In genomic region chr21:45257673-45258341, GRCh38 we compare ENCODE assay signal across 19 cellular contexts. TPM values are rescaled to one million over a fixed set of nuclear protein-coding genes. Genes with fewer than 3 reads are reported as not detected.
DNase-seq lines count a peak whose midpoint lies in the region; ATAC-seq, FAIRE-seq and TF ChIP-seq lines count a peak whose summit lies in the region.
"Had no signal": no experiment of that assay in that cellular context is flagged by ENCODE, and none has a peak within 500 bp of the region (broad histone marks: within the 10 kb centered on the region; RNA-seq: fewer than 3 reads in every experiment).

No MANE protein-coding gene starts in this region.

- no peak for FAIRE-seq in H1 (lab: Jason Lieb, UNC)
- FAIRE-seq: pancreas had no signal

- no peak overlapping the region for H3K56ac ChIP-seq in H1 (replicated peaks; ENCODE audit: insufficient read length, low read depth, low read length)

- H3F3A ChIP-seq in GM23338 (replicated peaks; ENCODE audit: low read depth) (no peaks in the 10 kb centered on the region), neural progenitor cell (ENCODE audit: low read depth) (peaks cover 10% of the 10 kb centered on the region)

- H2BK120ac ChIP-seq in H1 (replicated peaks; ENCODE audit: low read depth, low read length) = no peak overlapping the region

- H3K23me2 ChIP-seq in H1 (ENCODE audit: low read depth, low read length) = no peaks in the 10 kb centered on the region

- CTCF ChIA-PET in H1 (lab: Charles Lee; ENCODE audit: partially characterized antibody) = interaction anchor here (0.6 to 5.9 kb wide), 11 partner anchors 9 to 264 kb away, joined by 3 to 37 read pairs (median 4); no protein-coding TSS in a partner anchor
- CTCF ChIA-PET in activated naive CD4-positive, alpha-beta T cell treated with anti-CD3 and anti-CD28 coated beads for 36 hours (lab: Charles Lee) = no interaction called here

- H3K14ac ChIP-seq in H1 (ENCODE audit: insufficient read length) = no peak overlapping the region

- H3K9me3 Mint-ChIP-seq in GM23338 = no peaks in the 10 kb centered on the region
- no peaks in the 10 kb centered on the region for H3K9me3 Mint-ChIP-seq in neural progenitor cell
- H3K9me3 Mint-ChIP-seq in activated naive CD4-positive, alpha-beta T cell treated with anti-CD3 and anti-CD28 coated beads for 36 hours = no peaks in the 10 kb centered on the region
- H3K9me3 Mint-ChIP-seq: activated CD8-positive, alpha-beta T cell treated with anti-CD3 and anti-CD28 coated beads for 36 hours; activated naive CD8-positive, alpha-beta T cell treated with anti-CD3 and anti-CD28 coated beads, Interleukin-2, amount 50 U/mL, for 24 hours; dendritic cell treated with granulocyte-macrophage colony-stimulating factor and Interleukin-4, amounts not matched to agents 40 ng/mL and 50 ng/mL, for 4 days had no signal

- H3K79me2 ChIP-seq in GM23338 (replicated peaks; ENCODE audit: insufficient read depth) (no peaks in the 10 kb centered on the region), H1 (ENCODE audit: control insufficient read depth in 1 of 2, insufficient read depth in 2 of 2, low read length in 2 of 2) (no peaks in the 10 kb centered on the region), neural progenitor cell (ENCODE audit: low read depth) (no peaks in the 10 kb centered on the region)

- no peaks in the 10 kb centered on the region for H3K27me3 ChIP-seq in BLaER1
- no peaks in the 10 kb centered on the region for H3K27me3 ChIP-seq in GM23338 (ENCODE audit: insufficient read depth)
- no peaks in the 10 kb centered on the region for H3K27me3 ChIP-seq in H1 (replicated peaks in 1 of 4; ENCODE audit: control insufficient read depth in 3 of 4, extremely low read depth in 1 of 4, insufficient read depth in 3 of 4, low read length in 3 of 4)
- no peaks in the 10 kb centered on the region for H3K27me3 ChIP-seq in neural progenitor cell

- no peaks in the 10 kb centered on the region for H4K20me1 ChIP-seq in BLaER1
- no peaks in the 10 kb centered on the region; the same call in none of the 2 replicates for H4K20me1 ChIP-seq in GM23338 (replicated peaks; ENCODE audit: insufficient read depth)
- H4K20me1 ChIP-seq in H1 (replicated peaks in 1 of 2; ENCODE audit: control insufficient read depth in 1 of 2, insufficient read depth in 2 of 2, low read length in 2 of 2) = no peaks in the 10 kb centered on the region
- H4K20me1 ChIP-seq in neural progenitor cell (ENCODE audit: low read depth) = no peaks in the 10 kb centered on the region

- POLR2A ChIA-PET in H1 (lab: Charles Lee; ENCODE audit: partially characterized antibody) = interaction anchor here (0.9 to 2.2 kb wide), 2 partner anchors 11 to 30 kb away, joined by 4 to 5 read pairs; partner anchors contain the start of gene POFUT2

- no peak overlapping the region for H2BK5ac ChIP-seq in H1 (ENCODE audit: low read depth, low read length)

- no peak overlapping the region for H2AK5ac ChIP-seq in H1 (ENCODE audit: low read depth, low read length)

- no peak overlapping the region for H2BK20ac ChIP-seq in H1 (ENCODE audit: low read length)

- no peaks in the 10 kb centered on the region for H3K9me2 ChIP-seq in GM23338 (ENCODE audit: insufficient read depth)

- H3K9ac ChIP-seq in BLaER1 (no peak overlapping the region), H1 (replicated peaks in 1 of 4; ENCODE audit: extremely low read depth in 1 of 4, low read depth in 3 of 4, low read length in 3 of 4) (no peak overlapping the region), neural progenitor cell (no peak overlapping the region)

- H3K23ac ChIP-seq in H1 (ENCODE audit: insufficient read length) = no peak overlapping the region

- no peak overlapping the region for H3K4ac ChIP-seq in H1 (replicated peaks; ENCODE audit: insufficient read length, low read depth, low read length)

- H3K4me2 ChIP-seq in BLaER1 (peak overlapping the region; percentile 74), GM23338 (no peak overlapping the region), H1 (ENCODE audit: insufficient read depth in 1 of 2, low read depth in 2 of 2, low read length in 2 of 2) (no peak overlapping the region), neural progenitor cell (no peak overlapping the region)

- TF ChIP-seq CTCF in GM23338 (conservative IDR thresholded peaks at IDR 0.05; ENCODE audit: low read depth in 2 of 2) (no peak), H1 (IDR thresholded peaks at IDR 0.05; ENCODE audit: control extremely low read depth in 1 of 3, insufficient read depth in 1 of 3, low read depth in 1 of 3, low read length in 3 of 3) (no peak), neural progenitor cell (IDR thresholded peaks at IDR 0.05) (no peak)

- peak; percentile 53 for ATAC-seq in GM23338
- ATAC-seq in HG03432 (IDR thresholded peaks at IDR 0.05; ENCODE audit: unreplicated experiment) = no peak
- ATAC-seq: activated naive CD8-positive, alpha-beta T cell treated with anti-CD3 and anti-CD28 coated beads, Interleukin-2, amount 50 U/mL, for 24 hours; gastroesophageal sphincter; Panc1 had no signal

- H3K27me3 Mint-ChIP-seq in GM23338 (ENCODE audit: insufficient read depth, low read depth, poor library complexity) = peaks cover 7% of the 10 kb centered on the region
- peaks cover 2% of the 10 kb centered on the region for H3K27me3 Mint-ChIP-seq in neural progenitor cell (ENCODE audit: insufficient read depth, low read depth)
- peaks cover 9% of the 10 kb centered on the region for H3K27me3 Mint-ChIP-seq in activated naive CD4-positive, alpha-beta T cell treated with anti-CD3 and anti-CD28 coated beads for 36 hours (ENCODE audit: low read depth)

- intact Hi-C loops in activated naive CD4-positive, alpha-beta T cell treated with anti-CD3 and anti-CD28 coated beads for 36 hours (cut with micrococcal nuclease) = no loop called here

- H2BK12ac ChIP-seq in H1 (ENCODE audit: low read depth, low read length) = no peak overlapping the region

- H3K36me3 ChIP-seq in BLaER1 (no peaks in the 10 kb centered on the region), GM23338 (ENCODE audit: insufficient read depth) (no peaks in the 10 kb centered on the region), H1 (ENCODE audit: control insufficient read depth in 2 of 4, insufficient read depth in 4 of 4, low read length in 3 of 4) (peaks cover 0 to 3% (median 0%) of the 10 kb centered on the region in 4 experiments; a peak in 1 of 8 replicates), neural progenitor cell (no peaks in the 10 kb centered on the region)
- H3K36me3 ChIP-seq: brain microvascular endothelial cell, pancreas had no signal

- no peak for TF ChIP-seq RAD21 in H1 (IDR thresholded peaks at IDR 0.05 in 1 of 2, conservative IDR thresholded peaks at IDR 0.05 in 1 of 2; ENCODE audit: low read depth in 2 of 2, low read length in 2 of 2)

- H3K79me1 ChIP-seq in H1 (ENCODE audit: low read depth, low read length) = no peaks in the 10 kb centered on the region; the same call in 1 of the 2 replicates

- TF ChIP-seq POLR2A in H1 (IDR thresholded peaks at IDR 0.05; ENCODE audit: control extremely low read depth in 1 of 2, low read depth in 2 of 2, low read length in 2 of 2) = no peak

- TF ChIP-seq EP300 in H1 (IDR thresholded peaks at IDR 0.05; ENCODE audit: borderline replicate concordance in 1 of 2, low read depth in 2 of 2, low read length in 2 of 2) = no peak

- H3K27ac ChIP-seq in BLaER1 (no peak overlapping the region), GM23338 (ENCODE audit: low read depth) (no peak overlapping the region), H1 (ENCODE audit: low read depth, low read length) (no peak overlapping the region), neural progenitor cell (no peak overlapping the region)
- H3K27ac ChIP-seq: brain microvascular endothelial cell, gastroesophageal sphincter, left ventricle myocardium inferior, pancreas had no signal

- H4K5ac ChIP-seq in H1 (ENCODE audit: insufficient read length, low read depth, low read length) = no peak overlapping the region

- no peak overlapping the region for H4K91ac ChIP-seq in H1 (replicated peaks; ENCODE audit: insufficient read length, low read length)

- WGBS in H1 (ENCODE audit: extremely low coverage in 1 of 2, insufficient coverage in 1 of 2, insufficient read length in 1 of 2, insufficient replicate concordance in 2 of 2, low coverage in 1 of 2, low lambda C conversion rate in 2 of 2, missing lambda C conversion rate in 1 of 2), 2 experiments = 88% methylated on average over 39 of the region's 40 CpGs; no CpG with 5 or more reads in 1 of the 2 experiments

- H3K27ac Mint-ChIP-seq in GM23338 = no peak overlapping the region
- H3K27ac Mint-ChIP-seq in neural progenitor cell = peak overlapping the region; percentile 81
- H3K27ac Mint-ChIP-seq in activated naive CD4-positive, alpha-beta T cell treated with anti-CD3 and anti-CD28 coated beads for 36 hours = no peak overlapping the region
- H3K27ac Mint-ChIP-seq: activated CD8-positive, alpha-beta T cell treated with anti-CD3 and anti-CD28 coated beads for 36 hours; activated naive CD8-positive, alpha-beta T cell treated with anti-CD3 and anti-CD28 coated beads, Interleukin-2, amount 50 U/mL, for 24 hours; dendritic cell treated with granulocyte-macrophage colony-stimulating factor and Interleukin-4, amounts not matched to agents 40 ng/mL and 50 ng/mL, for 4 days had no signal

- H3K4me1 ChIP-seq in BLaER1 = peaks cover 59% of the 10 kb centered on the region
- no peaks in the 10 kb centered on the region for H3K4me1 ChIP-seq in GM23338 (ENCODE audit: insufficient read depth)
- peaks cover 0 to 5% (median 0%) of the 10 kb centered on the region in 4 experiments; a peak in 2 of 7 replicates for H3K4me1 ChIP-seq in H1 (replicated peaks in 1 of 4; ENCODE audit: control insufficient read depth in 3 of 4, insufficient read depth in 4 of 4, low read length in 3 of 4)
- peaks cover 17% of the 10 kb centered on the region for H3K4me1 ChIP-seq in neural progenitor cell
- H3K4me1 ChIP-seq: gastroesophageal sphincter, pancreas had no signal

- H3K4me3 ChIP-seq in BLaER1 = no peak overlapping the region
- H3K4me3 ChIP-seq in GM23338 = no peak overlapping the region
- H3K4me3 ChIP-seq in H1 (ENCODE audit: extremely low read depth in 1 of 4, insufficient read depth in 2 of 4, low read depth in 3 of 4, low read length in 4 of 4) = no peak overlapping the region
- no peak overlapping the region for H3K4me3 ChIP-seq in neural progenitor cell
- H3K4me3 ChIP-seq: gastroesophageal sphincter, left ventricle myocardium inferior, pancreas had no signal

- no peak overlapping the region for H2BK15ac ChIP-seq in H1 (ENCODE audit: low read length)

- H3K4me1 Mint-ChIP-seq in GM23338 (no peaks in the 10 kb centered on the region), neural progenitor cell (peaks cover 31% of the 10 kb centered on the region)
- H3K4me1 Mint-ChIP-seq in activated naive CD4-positive, alpha-beta T cell treated with anti-CD3 and anti-CD28 coated beads for 36 hours (ENCODE audit: low read depth) = peaks cover 9% of the 10 kb centered on the region

- H3K4me3 Mint-ChIP-seq in GM23338 (no peak overlapping the region), neural progenitor cell (no peak overlapping the region)
- H3K4me3 Mint-ChIP-seq in activated naive CD4-positive, alpha-beta T cell treated with anti-CD3 and anti-CD28 coated beads for 36 hours = no peak overlapping the region
- H3K4me3 Mint-ChIP-seq: activated CD8-positive, alpha-beta T cell treated with anti-CD3 and anti-CD28 coated beads for 36 hours; activated naive CD8-positive, alpha-beta T cell treated with anti-CD3 and anti-CD28 coated beads, Interleukin-2, amount 50 U/mL, for 24 hours; dendritic cell treated with granulocyte-macrophage colony-stimulating factor and Interleukin-4, amounts not matched to agents 40 ng/mL and 50 ng/mL, for 4 days had no signal

- H4K8ac ChIP-seq in H1 (ENCODE audit: extremely low read depth, insufficient read depth, low read length) = peak overlapping the region; percentile 31; the same call in 1 of the 2 replicates

- H3K9me3 ChIP-seq in BLaER1 (no peaks in the 10 kb centered on the region), H1 (ENCODE audit: insufficient read depth in 2 of 2, low read depth in 1 of 2, low read length in 1 of 2) (no peaks in the 10 kb centered on the region), neural progenitor cell (ENCODE audit: low read depth) (no peaks in the 10 kb centered on the region)
- H3K9me3 ChIP-seq: gastroesophageal sphincter, left ventricle myocardium inferior, pancreas had no signal

- H2AFZ ChIP-seq in GM23338 = no peak overlapping the region
- no peak overlapping the region for H2AFZ ChIP-seq in H1 (ENCODE audit: low read length)
- H2AFZ ChIP-seq in neural progenitor cell (replicated peaks) = no peak overlapping the region

- H3K36me3 Mint-ChIP-seq in GM23338 (ENCODE audit: low read depth) (no peaks in the 10 kb centered on the region), neural progenitor cell (no peaks in the 10 kb centered on the region)
- no peaks in the 10 kb centered on the region for H3K36me3 Mint-ChIP-seq in activated naive CD4-positive, alpha-beta T cell treated with anti-CD3 and anti-CD28 coated beads for 36 hours (ENCODE audit: low read depth)

- H3K18ac ChIP-seq in H1 (ENCODE audit: extremely low read depth, low read length) = no peak overlapping the region

- peak; percentile 43 for DNase-seq in GM23338 (ENCODE audit: low spot score)
- peak in 1 of 2 experiments; percentile 53 for DNase-seq in H1 (ENCODE audit: low read depth in 1 of 2, low spot score in 2 of 2)
- DNase-seq in neural progenitor cell (ENCODE audit: low spot score) = peak; percentile 33
- DNase-seq in effector CD8-positive, alpha-beta T cell (lab: John Stamatoyannopoulos, UW) = no peak
- no peak for DNase-seq in activated naive CD4-positive, alpha-beta T cell treated with anti-CD3 and anti-CD28 coated beads for 36 hours
- DNase-seq in SK-N-DZ (ENCODE audit: low spot score) = no peak
- DNase-seq: activated naive CD8-positive, alpha-beta T cell treated with anti-CD3 and anti-CD28 coated beads, Interleukin-2, amount 50 U/mL, for 24 hours; brain microvascular endothelial cell; left ventricle myocardium inferior; NCI-H2171; stimulated activated CD4-positive, alpha-beta T cell treated with anti-CD3 and anti-CD28 coated beads, Interleukin-4, amount 100 ng/mL, for 24 hours; substantia nigra had no signal

RNA-seq across cellular contexts. Expression of gene POFUT2, which starts 29.9 kb away (rescaled TPM):
- 34.5 and 36.2 TPM in 2 replicates for total RNA-seq in GM23338 (2014; rRNA removed; shearing (Covaris generic))
- 10.9 and 12.1 TPM in 2 replicates for polyA plus RNA-seq in GM23338 (2016; fragmentation: Nextera tagmentation; extraction: Ambion mirVana)
- 32.1 and 34.6 TPM in 2 replicates for total RNA-seq in H1 (2021; fragmentation: NEBNext Ultra II Directional; extraction: Animal tissue kit (Norgen Biotek cat#: 25700))
- 13.7 and 21.0 TPM in 2 replicates for polyA plus RNA-seq in H1 (2011; rRNA removed)
- 20.3 TPM for polyA plus RNA-seq in H1 (2011; cell fraction: cytosol; rRNA removed)
- 88.5 TPM for polyA plus RNA-seq in H1 (2011; cell fraction: nucleus; rRNA removed)
- 24.1 to 33.7 TPM (median 29.4 TPM) in 4 replicates for polyA plus RNA-seq in H1 (2012, experiment 1 of 2)
- 15.8 TPM for polyA plus RNA-seq in H1 (2012, experiment 2 of 2)
- polyA plus RNA-seq in H1 (2013, experiment 1 of 2) = 33.3 TPM
- polyA plus RNA-seq in H1 (2013, experiment 2 of 2) = 33.7 TPM
- 11.2 and 13.2 TPM in 2 replicates for polyA minus RNA-seq in H1 (2011; rRNA and poly(A)+ RNA removed)
- 13.0 TPM for polyA minus RNA-seq in H1 (2011; cell fraction: cytosol; rRNA and poly(A)+ RNA removed)
- 28.5 TPM for polyA minus RNA-seq in H1 (2011; cell fraction: nucleus; rRNA and poly(A)+ RNA removed)
- 28.5 and 42.7 TPM in 2 replicates for total RNA-seq in neural progenitor cell (ENCODE audit: low replicate concordance)
- 10 to 100 TPM; 14.4 to 15.9 TPM for total RNA-seq in activated naive CD4-positive, alpha-beta T cell treated with anti-CD3 and anti-CD28 coated beads for 36 hours
- 13.5 and 16.8 TPM in 2 replicates for polyA plus RNA-seq in SK-N-DZ (2014; cell fraction: cytosol; rRNA removed)
- 68.2 and 72.8 TPM in 2 replicates for polyA plus RNA-seq in SK-N-DZ (2014; cell fraction: nucleus; rRNA removed)

Comparison
In these comparisons a context has a peak if more than half of its experiments do, and no peak if none do; other contexts are left out.
1. DNase-seq: peak in GM23338 (single experiment) and neural progenitor cell (single experiment); none in effector CD8-positive, alpha-beta T cell (single experiment), activated naive CD4-positive, alpha-beta T cell treated with anti-CD3 and anti-CD28 coated beads for 36 hours (single experiment) and SK-N-DZ (single experiment).